In genomic region chr16:29922986-29923501, GRCh38 we compare ENCODE assay signal across 21 cellular contexts. TPM values are rescaled to one million over a fixed set of nuclear protein-coding genes. Genes with fewer than 3 reads are reported as not detected.
"Had no signal": no experiment of that assay in that cellular context is flagged by ENCODE, and none has a peak within 500 bp of the region (broad histone marks: within the 10 kb centered on the region; RNA-seq: fewer than 3 reads in every experiment).

No MANE protein-coding gene starts in this region.

- ATAC-seq: activated CD8-positive, alpha-beta T cell treated with anti-CD3 and anti-CD28 coated beads for 36 hours; activated T-helper 17 cell treated with anti-CD3 and anti-CD28 coated beads, Interleukin-2, amount 50 U/mL, for 72 hours; foreskin keratinocyte; left colon had no signal

- H3K27ac Mint-ChIP-seq: activated CD4-positive, alpha-beta T cell treated with anti-CD3 and anti-CD28 coated beads, Interleukin-2, amount 10 ng/mL, durations not matched to agents 7 days and 5 days; activated CD8-positive, alpha-beta T cell treated with anti-CD3 and anti-CD28 coated beads for 36 hours; activated naive CD8-positive, alpha-beta T cell treated with anti-CD3 and anti-CD28 coated beads for 36 hours; memory B cell; progenitor cell of endocrine pancreas had no signal

- DNase-seq: activated CD4-positive, alpha-beta T cell treated with anti-CD3 and anti-CD28 coated beads, Interleukin-2, amount 10 ng/mL, durations not matched to agents 7 days and 5 days; activated CD4-positive, CD25-positive, alpha-beta regulatory T cell treated with anti-CD3 and anti-CD28 coated beads, Interleukin-2, amount 50 U/mL, for 72 hours; activated CD8-positive, alpha-beta T cell treated with anti-CD3 and anti-CD28 coated beads for 36 hours; activated naive CD4-positive, alpha-beta T cell treated with Interleukin-2 at 50 U/mL for 16 hours; activated naive CD8-positive, alpha-beta T cell treated with anti-CD3 and anti-CD28 coated beads for 36 hours; dermis blood vessel endothelial cell; effector memory CD4-positive, alpha-beta T cell; foreskin keratinocyte; left colon; spleen; stimulated activated CD4-positive, alpha-beta T cell treated with anti-CD3 and anti-CD28 coated beads, Interleukin-4, amount 100 ng/mL, for 1 hour; stimulated activated naive CD4-positive, alpha-beta T cell treated with Interleukin-2 at 50 U/mL for 16 hours had no signal

- H3K4me3 Mint-ChIP-seq: activated CD4-positive, alpha-beta T cell treated with anti-CD3 and anti-CD28 coated beads, Interleukin-2, amount 10 ng/mL, durations not matched to agents 7 days and 5 days; activated CD8-positive, alpha-beta T cell treated with anti-CD3 and anti-CD28 coated beads for 36 hours; memory B cell had no signal

- H3K9me3 ChIP-seq: spleen, tibial nerve had no signal

- H3K4me3 ChIP-seq: cardiac muscle cell, spleen, tibial nerve had no signal

- H3K27me3 Mint-ChIP-seq: activated CD4-positive, alpha-beta T cell treated with anti-CD3 and anti-CD28 coated beads, Interleukin-2, amount 10 ng/mL, durations not matched to agents 7 days and 5 days; activated CD8-positive, alpha-beta T cell treated with anti-CD3 and anti-CD28 coated beads for 36 hours; activated naive CD8-positive, alpha-beta T cell treated with anti-CD3 and anti-CD28 coated beads for 36 hours; activated T-helper 17 cell treated with anti-CD3 and anti-CD28 coated beads, Interleukin-2, amount 50 U/mL, for 72 hours; memory B cell; progenitor cell of endocrine pancreas had no signal

- H3K9me3 Mint-ChIP-seq: activated CD4-positive, alpha-beta T cell treated with anti-CD3 and anti-CD28 coated beads, Interleukin-2, amount 10 ng/mL, durations not matched to agents 7 days and 5 days; activated CD8-positive, alpha-beta T cell treated with anti-CD3 and anti-CD28 coated beads for 36 hours; activated naive CD8-positive, alpha-beta T cell treated with anti-CD3 and anti-CD28 coated beads for 36 hours; activated T-helper 17 cell treated with anti-CD3 and anti-CD28 coated beads, Interleukin-2, amount 50 U/mL, for 72 hours; memory B cell had no signal

- H3K27ac ChIP-seq: cardiac muscle cell, foreskin keratinocyte, spleen, tibial nerve, VCaP had no signal

- H3K27me3 ChIP-seq: cardiac muscle cell, foreskin keratinocyte, spleen, tibial nerve had no signal

- H3K4me1 ChIP-seq: foreskin keratinocyte had no signal

RNA-seq across cellular contexts. Expression of gene ASPHD1, which starts 22.8 kb away (rescaled TPM):
- total RNA-seq: activated CD4-positive, alpha-beta T cell treated with anti-CD3 and anti-CD28 coated beads, Interleukin-2, amount 10 ng/mL, durations not matched to agents 7 days and 5 days; dermis blood vessel endothelial cell; lower leg skin; mononuclear cell had no signal

RNA-seq across cellular contexts. Expression of gene SEZ6L2, which starts 23.7 kb away (rescaled TPM):
- total RNA-seq: activated CD4-positive, alpha-beta T cell treated with anti-CD3 and anti-CD28 coated beads, Interleukin-2, amount 10 ng/mL, durations not matched to agents 7 days and 5 days; T-helper 2 cell treated with Interferon-gamma antibody and Interleukin-4, amounts not matched to agents 100 ng/mL and 5 ng/mL, for 36 hours had no signal
